In genomic region chr2:52113338-52113737, GRCh38 we compare ENCODE assay signal across 15 cellular contexts.
"Had no signal": no experiment of that assay in that cellular context is flagged by ENCODE, and none has a peak within 500 bp of the region (broad histone marks: within the 10 kb centered on the region; RNA-seq: fewer than 3 reads in every experiment).

No MANE protein-coding gene starts in this region.

- H3K36me3 Mint-ChIP-seq: activated naive CD8-positive, alpha-beta T cell treated with anti-CD3 and anti-CD28 coated beads for 36 hours had no signal

- H3K36me3 ChIP-seq: gastroesophageal sphincter, lower lobe of right lung, stomach had no signal

- H3K27ac ChIP-seq: gastroesophageal sphincter, lower lobe of right lung, stomach had no signal

- ATAC-seq: activated CD4-positive, CD25-positive, alpha-beta regulatory T cell treated with anti-CD3 and anti-CD28 coated beads, Interleukin-2, amount 50 U/mL, for 24 hours; gastroesophageal sphincter; left colon; lower lobe of right lung; sciatic nerve had no signal

- H3K27me3 Mint-ChIP-seq: activated naive CD8-positive, alpha-beta T cell treated with anti-CD3 and anti-CD28 coated beads for 36 hours had no signal

- H3K9me3 Mint-ChIP-seq: activated T-helper 1 cell treated with anti-CD3 and anti-CD28 coated beads, Interleukin-12 subunit alpha, Interleukin-12 subunit beta, Interleukin-2, Interleukin-4 antibody, amounts not matched to agents 30 ng/mL and 10 ng/mL and 1 ng/mL, durations not matched to agents 14 hours and 24 hours and 36 hours had no signal

- H3K4me1 Mint-ChIP-seq: activated naive CD8-positive, alpha-beta T cell treated with anti-CD3 and anti-CD28 coated beads for 36 hours; neural crest cell had no signal

- H3K27ac Mint-ChIP-seq: activated naive CD8-positive, alpha-beta T cell treated with anti-CD3 and anti-CD28 coated beads for 36 hours; activated T-helper 1 cell treated with anti-CD3 and anti-CD28 coated beads, Interleukin-12 subunit alpha, Interleukin-12 subunit beta, Interleukin-2, Interleukin-4 antibody, amounts not matched to agents 30 ng/mL and 10 ng/mL and 1 ng/mL, durations not matched to agents 14 hours and 24 hours and 36 hours; mesothelial cell of epicardium had no signal

- H3K4me3 ChIP-seq: gastroesophageal sphincter, lower lobe of right lung, stomach had no signal

- H3K27me3 ChIP-seq: gastroesophageal sphincter, stomach had no signal

- H3K4me3 Mint-ChIP-seq: activated naive CD8-positive, alpha-beta T cell treated with anti-CD3 and anti-CD28 coated beads for 36 hours; activated T-helper 1 cell treated with anti-CD3 and anti-CD28 coated beads, Interleukin-12 subunit alpha, Interleukin-12 subunit beta, Interleukin-2, Interleukin-4 antibody, amounts not matched to agents 30 ng/mL and 10 ng/mL and 1 ng/mL, durations not matched to agents 14 hours and 24 hours and 36 hours; mesothelial cell of epicardium; neural crest cell had no signal

- DNase-seq: activated CD4-positive, alpha-beta T cell treated with anti-CD3 and anti-CD28 coated beads, Interleukin-2, amount 50 U/mL, for 1 hour; activated CD8-positive, alpha-beta memory T cell treated with anti-CD3 and anti-CD28 coated beads for 24 hours; activated naive CD8-positive, alpha-beta T cell treated with anti-CD3 and anti-CD28 coated beads for 36 hours; aorta; left colon; lower lobe of right lung; stimulated activated CD4-positive, alpha-beta T cell treated with anti-CD3 and anti-CD28 coated beads, Interleukin-1b, Interleukin-23, amount 100 ng/mL, for 48 hours; stomach; SW 1271 had no signal

- H3K9me3 ChIP-seq: lower lobe of right lung had no signal

- H3K4me1 ChIP-seq: gastroesophageal sphincter, lower lobe of right lung, stomach had no signal
